ENCODE assay signal across 17 cellular contexts in the genomic region with DNA sequence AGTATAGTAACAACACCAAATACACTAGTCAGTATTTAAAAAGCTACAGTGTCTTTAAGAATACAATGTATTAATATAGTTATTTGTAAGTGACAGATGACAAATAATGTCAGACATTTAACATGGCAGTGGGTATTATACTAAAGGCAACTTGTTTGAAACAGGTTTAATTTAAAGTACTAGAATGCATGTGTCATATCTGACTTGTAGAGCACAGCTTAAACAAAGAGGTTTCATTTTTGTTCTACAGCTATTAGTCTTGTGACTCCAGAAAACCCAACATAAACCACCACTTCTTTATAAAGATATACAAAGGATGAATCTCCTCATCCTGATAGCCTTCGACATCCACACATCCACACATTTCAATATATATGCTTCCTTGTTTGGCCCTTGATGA.
DNase-seq lines count a peak whose midpoint lies in the region; ATAC-seq and TF ChIP-seq lines count a peak whose summit lies in the region.
"Had no signal": no experiment of that assay in that cellular context is flagged by ENCODE, and none has a peak within 500 bp of the region (broad histone marks: within the 10 kb centered on the region; RNA-seq: fewer than 3 reads in every experiment).

No MANE protein-coding gene starts in this region.

- H3K18ac ChIP-seq in mesenchymal stem cell (ENCODE audit: low read depth in 1 of 2, low read length in 2 of 2), result no peak overlapping the region

- 95% methylated on average over 1 of the region's 1 CpG for WGBS in mesenchymal stem cell

- POLR2A ChIA-PET in WTC11 (lab: Charles Lee), result no interaction called here

- H3K27ac ChIP-seq in MM.1S (ENCODE audit: low read length), result peak overlapping the region; percentile 45; the same call in 1 of the 2 replicates
- H3K27ac ChIP-seq in mesenchymal stem cell (ENCODE audit: low read length, poor library complexity, severe bottlenecking), result no peak overlapping the region
- H3K27ac ChIP-seq: Peyer's patch had no signal

- H3K4me3 Mint-ChIP-seq in WTC11, result no peak overlapping the region
- H3K4me3 Mint-ChIP-seq in T-helper 17 cell, result no peak overlapping the region
- H3K4me3 Mint-ChIP-seq: CD14-positive monocyte had no signal

- H3K36me3 Mint-ChIP-seq in WTC11 (peaks cover 31% of the 10 kb centered on the region), T-helper 17 cell (ENCODE audit: low read depth) (no peaks in the 10 kb centered on the region)
- H3K36me3 Mint-ChIP-seq: CD14-positive monocyte had no signal

- H4K8ac ChIP-seq in mesenchymal stem cell (ENCODE audit: low read length), result no peak overlapping the region

- H3K27me3 ChIP-seq in MM.1S (replicated peaks; ENCODE audit: insufficient read depth, low read length), result no peaks in the 10 kb centered on the region
- H3K27me3 ChIP-seq in mesenchymal stem cell (ENCODE audit: control insufficient read depth in 1 of 2, insufficient read depth in 1 of 2, low read length in 2 of 2), result no peaks in the 10 kb centered on the region
- H3K27me3 ChIP-seq: MG63, Peyer's patch had no signal

- no peaks in the 10 kb centered on the region for H3K79me2 ChIP-seq in MM.1S (ENCODE audit: low read length)

- no peak overlapping the region for H3K4ac ChIP-seq in mesenchymal stem cell (ENCODE audit: low read depth in 1 of 2, low read length in 2 of 2)

- ATAC-seq in GM21717 (IDR thresholded peaks at IDR 0.05; ENCODE audit: unreplicated experiment), result peak; percentile 56
- ATAC-seq in SK-N-SH treated with all-trans-retinoic acid at 6 μM for 48 hours, result peak; percentile 42; the same call in 2 of the 3 replicates
- ATAC-seq in WTC11, result no peak
- ATAC-seq in HG03442 (IDR thresholded peaks at IDR 0.05; ENCODE audit: unreplicated experiment), result no peak
- ATAC-seq in T-helper 17 cell, result no peak

- no peak overlapping the region for H2BK15ac ChIP-seq in mesenchymal stem cell (ENCODE audit: low read depth, poor library complexity, severe bottlenecking)

- H2AFZ ChIP-seq in MM.1S (ENCODE audit: low read length), result peak overlapping the region; percentile 65
- H2AFZ ChIP-seq in mesenchymal stem cell (ENCODE audit: low read depth, low read length), result no peak overlapping the region

- H3K79me1 ChIP-seq in mesenchymal stem cell (replicated peaks; ENCODE audit: low read length, poor library complexity, severe bottlenecking), result no peaks in the 10 kb centered on the region

- peaks cover 41% of the 10 kb centered on the region for H3K9me3 Mint-ChIP-seq in WTC11

- no peak overlapping the region for H4K91ac ChIP-seq in mesenchymal stem cell (ENCODE audit: low read length)

- H4K20me1 ChIP-seq in MM.1S (ENCODE audit: insufficient read depth, low read length), result no peaks in the 10 kb centered on the region

- H2AK5ac ChIP-seq in mesenchymal stem cell (ENCODE audit: low read length, severe bottlenecking), result no peak overlapping the region

- H3K36me3 ChIP-seq in MM.1S (replicated peaks; ENCODE audit: insufficient read depth, low read length) (no peaks in the 10 kb centered on the region), mesenchymal stem cell (ENCODE audit: control insufficient read depth in 1 of 2, insufficient read depth in 2 of 2, low read depth in 1 of 2, low read length in 2 of 2) (no peaks in the 10 kb centered on the region)
- H3K36me3 ChIP-seq: MG63, Peyer's patch had no signal

- peak overlapping the region; percentile 40; the same call in 1 of the 2 replicates for H3K4me3 ChIP-seq in MM.1S (ENCODE audit: low read length)
- H3K4me3 ChIP-seq in mesenchymal stem cell (ENCODE audit: insufficient read depth in 1 of 2, low read depth in 1 of 2, low read length in 2 of 2), result no peak overlapping the region
- H3K4me3 ChIP-seq: MG63, Peyer's patch had no signal

- H3K9ac ChIP-seq in MM.1S (ENCODE audit: low read length) (no peak overlapping the region; the same call in 1 of the 2 replicates), mesenchymal stem cell (ENCODE audit: low read length) (no peak overlapping the region)

- DNase-seq in MM.1S (peak; percentile 22), mesenchymal stem cell (peak; percentile 1), WTC11 (ENCODE audit: low spot score) (no peak), T-helper 17 cell (no peak)
- no peak for DNase-seq in effector CD8-positive, alpha-beta T cell (lab: John Stamatoyannopoulos, UW)
- DNase-seq: DND-41, GDM1, HFFc6, Kasumi-1, MG63, NCI-H2081 treated with DMSO at 0.1 percent for 48 hours, NCI-H446 treated with DMSO at 0.1 percent for 48 hours, Peyer's patch had no signal

- H3K27me3 Mint-ChIP-seq in WTC11 (ENCODE audit: low read depth) (no peaks in the 10 kb centered on the region; the same call in 1 of the 2 replicates), T-helper 17 cell (no peaks in the 10 kb centered on the region)

- TF ChIP-seq CTCF in MM.1S (IDR thresholded peaks at IDR 0.05; ENCODE audit: low read length) (no peak), WTC11 (IDR thresholded peaks at IDR 0.05) (no peak)

- H2BK5ac ChIP-seq in mesenchymal stem cell (ENCODE audit: low read depth, low read length, poor library complexity, severe bottlenecking), result no peak overlapping the region

- no peak overlapping the region for H3K23ac ChIP-seq in mesenchymal stem cell (ENCODE audit: low read length in 2 of 2)

- H3K9me2 ChIP-seq in MM.1S (replicated peaks; ENCODE audit: insufficient read depth, low read length), result no peaks in the 10 kb centered on the region

- H3K27ac Mint-ChIP-seq in WTC11 (no peak overlapping the region), T-helper 17 cell (no peak overlapping the region)
- H3K27ac Mint-ChIP-seq: CD14-positive monocyte, HFFc6 had no signal

- H3K4me1 Mint-ChIP-seq in WTC11 (no peaks in the 10 kb centered on the region), T-helper 17 cell (peaks cover 3% of the 10 kb centered on the region)
- H3K4me1 Mint-ChIP-seq: CD14-positive monocyte had no signal

- no peak overlapping the region for H2BK120ac ChIP-seq in mesenchymal stem cell (ENCODE audit: low read depth, low read length)

- H2BK12ac ChIP-seq in mesenchymal stem cell (ENCODE audit: low read length in 2 of 2), result no peak overlapping the region

- H3K4me1 ChIP-seq in MM.1S (ENCODE audit: low read length) (no peaks in the 10 kb centered on the region), mesenchymal stem cell (ENCODE audit: control insufficient read depth, insufficient read depth, low read depth, low read length) (no peaks in the 10 kb centered on the region)
- H3K4me1 ChIP-seq: Peyer's patch had no signal

- H3K14ac ChIP-seq in mesenchymal stem cell (ENCODE audit: low read length in 2 of 2), result no peak overlapping the region

- no peaks in the 10 kb centered on the region for H3K9me3 ChIP-seq in MM.1S (replicated peaks; ENCODE audit: insufficient read depth, low read length)
- H3K9me3 ChIP-seq in mesenchymal stem cell (ENCODE audit: control insufficient read depth, low read length), result no peaks in the 10 kb centered on the region
- H3K9me3 ChIP-seq in T-helper 17 cell (ENCODE audit: control insufficient read depth, low read length, poor library complexity, severe bottlenecking), result peaks cover 3% of the 10 kb centered on the region
- H3K9me3 ChIP-seq: Peyer's patch had no signal

- H3F3A ChIP-seq in MM.1S (ENCODE audit: insufficient read depth, low read length), result peaks cover 6% of the 10 kb centered on the region; the same call in 1 of the 2 replicates

- CTCF ChIA-PET in WTC11 (lab: Charles Lee), result no interaction called here

- H3K4me2 ChIP-seq in MM.1S (ENCODE audit: low read depth, low read length), result peak overlapping the region; percentile 50
- no peak overlapping the region for H3K4me2 ChIP-seq in mesenchymal stem cell (ENCODE audit: low read length, poor library complexity, severe bottlenecking)

TF ChIP-seq in SK-N-SH treated with all-trans-retinoic acid at 6 μM for 48 hours, 23 proteins besides CTCF, POLR2A, EP300 and RAD21 (continues in another document):
- TF ChIP-seq ZC3H10 (CRISPR knock-in tag; IDR thresholded peaks at IDR 0.05), result no peak
- TF ChIP-seq GLIS3 (CRISPR knock-in tag; IDR thresholded peaks at IDR 0.05), result no peak
- TF ChIP-seq OSR1 (CRISPR knock-in tag; IDR thresholded peaks at IDR 0.05), result no peak

TF ChIP-seq in WTC11, 78 proteins besides CTCF, POLR2A, EP300 and RAD21 (continues in another document):
- TF ChIP-seq ZNF423 (CRISPR knock-in tag; IDR thresholded peaks at IDR 0.05) (no peak), TEAD1 (CRISPR knock-in tag; IDR thresholded peaks at IDR 0.05) (no peak), JAZF1 (CRISPR knock-in tag; IDR thresholded peaks at IDR 0.05) (no peak), RELA (CRISPR knock-in tag; IDR thresholded peaks at IDR 0.05; ENCODE audit: borderline replicate concordance) (no peak), EMX1 (CRISPR knock-in tag; IDR thresholded peaks at IDR 0.05) (no peak)
- TF ChIP-seq, protein P1, sequence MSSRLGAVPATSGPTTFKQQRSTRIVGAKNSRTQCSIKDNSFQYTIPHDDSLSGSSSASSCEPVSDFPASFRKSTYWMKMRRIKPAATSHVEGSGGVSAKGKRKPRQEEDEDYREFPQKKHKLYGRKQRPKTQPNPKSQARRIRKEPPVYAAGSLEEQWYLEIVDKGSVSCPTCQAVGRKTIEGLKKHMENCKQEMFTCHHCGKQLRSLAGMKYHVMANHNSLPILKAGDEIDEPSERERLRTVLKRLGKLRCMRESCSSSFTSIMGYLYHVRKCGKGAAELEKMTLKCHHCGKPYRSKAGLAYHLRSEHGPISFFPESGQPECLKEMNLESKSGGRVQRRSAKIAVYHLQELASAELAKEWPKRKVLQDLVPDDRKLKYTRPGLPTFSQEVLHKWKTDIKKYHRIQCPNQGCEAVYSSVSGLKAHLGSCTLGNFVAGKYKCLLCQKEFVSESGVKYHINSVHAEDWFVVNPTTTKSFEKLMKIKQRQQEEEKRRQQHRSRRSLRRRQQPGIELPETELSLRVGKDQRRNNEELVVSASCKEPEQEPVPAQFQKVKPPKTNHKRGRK (CRISPR knock-in tag; IDR thresholded peaks at IDR 0.05; ENCODE audit: borderline replicate concordance), result no peak
- TF ChIP-seq, protein P2, sequence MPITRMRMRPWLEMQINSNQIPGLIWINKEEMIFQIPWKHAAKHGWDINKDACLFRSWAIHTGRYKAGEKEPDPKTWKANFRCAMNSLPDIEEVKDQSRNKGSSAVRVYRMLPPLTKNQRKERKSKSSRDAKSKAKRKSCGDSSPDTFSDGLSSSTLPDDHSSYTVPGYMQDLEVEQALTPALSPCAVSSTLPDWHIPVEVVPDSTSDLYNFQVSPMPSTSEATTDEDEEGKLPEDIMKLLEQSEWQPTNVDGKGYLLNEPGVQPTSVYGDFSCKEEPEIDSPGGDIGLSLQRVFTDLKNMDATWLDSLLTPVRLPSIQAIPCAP (CRISPR knock-in tag; IDR thresholded peaks at IDR 0.05), result no peak
- TF ChIP-seq, protein P3, sequence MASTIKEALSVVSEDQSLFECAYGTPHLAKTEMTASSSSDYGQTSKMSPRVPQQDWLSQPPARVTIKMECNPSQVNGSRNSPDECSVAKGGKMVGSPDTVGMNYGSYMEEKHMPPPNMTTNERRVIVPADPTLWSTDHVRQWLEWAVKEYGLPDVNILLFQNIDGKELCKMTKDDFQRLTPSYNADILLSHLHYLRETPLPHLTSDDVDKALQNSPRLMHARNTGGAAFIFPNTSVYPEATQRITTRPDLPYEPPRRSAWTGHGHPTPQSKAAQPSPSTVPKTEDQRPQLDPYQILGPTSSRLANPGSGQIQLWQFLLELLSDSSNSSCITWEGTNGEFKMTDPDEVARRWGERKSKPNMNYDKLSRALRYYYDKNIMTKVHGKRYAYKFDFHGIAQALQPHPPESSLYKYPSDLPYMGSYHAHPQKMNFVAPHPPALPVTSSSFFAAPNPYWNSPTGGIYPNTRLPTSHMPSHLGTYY (CRISPR knock-in tag; IDR thresholded peaks at IDR 0.05), result no peak

Comparison
In these comparisons a context has a peak if more than half of its experiments do, and no peak if none do; other contexts are left out.
1. ATAC-seq: peak in GM21717 (single experiment) and SK-N-SH treated with all-trans-retinoic acid at 6 μM for 48 hours (single experiment); none in WTC11 (single experiment), HG03442 (single experiment) and T-helper 17 cell (single experiment).
2. DNase-seq: peak in MM.1S (single experiment) and mesenchymal stem cell (single experiment); none in WTC11 (single experiment), T-helper 17 cell (0 of 3) and effector CD8-positive, alpha-beta T cell (single experiment).